In genomic region chr9:18611946-18612345, GRCh38 we compare ENCODE assay signal across 1 cellular context.
TF ChIP-seq lines count a peak whose summit lies in the region.

No MANE protein-coding gene starts in this region.

TF ChIP-seq in HEK293, 187 proteins besides CTCF, POLR2A, EP300 and RAD21:
- TF ChIP-seq FEZF1 (tag by site-specific recombination; IDR thresholded peaks at IDR 0.05), result peak; percentile 42; the same call in 1 of the 2 replicates
- no peak for TF ChIP-seq ZNF791 (tag by site-specific recombination; IDR thresholded peaks at IDR 0.05)
- TF ChIP-seq ZNF175 (tag by site-specific recombination; IDR thresholded peaks at IDR 0.05), result no peak
- TF ChIP-seq ZNF341 (tag by site-specific recombination; IDR thresholded peaks at IDR 0.05; ENCODE audit: low read depth), result peak; percentile 62
- no peak for TF ChIP-seq ZBTB8A (tag by site-specific recombination; IDR thresholded peaks at IDR 0.05)
- no peak for TF ChIP-seq SCRT2 (tag by site-specific recombination; IDR thresholded peaks at IDR 0.05)
- no peak for TF ChIP-seq BCL6B (tag by site-specific recombination; IDR thresholded peaks at IDR 0.05)
- TF ChIP-seq AEBP2 (tag by site-specific recombination; IDR thresholded peaks at IDR 0.05; ENCODE audit: borderline replicate concordance), result no peak
- no peak for TF ChIP-seq ZNF2 (tag by site-specific recombination; IDR thresholded peaks at IDR 0.05)
TF ChIP-seq in HEK293: peak in this region for 2.
